In the genomic region with DNA sequence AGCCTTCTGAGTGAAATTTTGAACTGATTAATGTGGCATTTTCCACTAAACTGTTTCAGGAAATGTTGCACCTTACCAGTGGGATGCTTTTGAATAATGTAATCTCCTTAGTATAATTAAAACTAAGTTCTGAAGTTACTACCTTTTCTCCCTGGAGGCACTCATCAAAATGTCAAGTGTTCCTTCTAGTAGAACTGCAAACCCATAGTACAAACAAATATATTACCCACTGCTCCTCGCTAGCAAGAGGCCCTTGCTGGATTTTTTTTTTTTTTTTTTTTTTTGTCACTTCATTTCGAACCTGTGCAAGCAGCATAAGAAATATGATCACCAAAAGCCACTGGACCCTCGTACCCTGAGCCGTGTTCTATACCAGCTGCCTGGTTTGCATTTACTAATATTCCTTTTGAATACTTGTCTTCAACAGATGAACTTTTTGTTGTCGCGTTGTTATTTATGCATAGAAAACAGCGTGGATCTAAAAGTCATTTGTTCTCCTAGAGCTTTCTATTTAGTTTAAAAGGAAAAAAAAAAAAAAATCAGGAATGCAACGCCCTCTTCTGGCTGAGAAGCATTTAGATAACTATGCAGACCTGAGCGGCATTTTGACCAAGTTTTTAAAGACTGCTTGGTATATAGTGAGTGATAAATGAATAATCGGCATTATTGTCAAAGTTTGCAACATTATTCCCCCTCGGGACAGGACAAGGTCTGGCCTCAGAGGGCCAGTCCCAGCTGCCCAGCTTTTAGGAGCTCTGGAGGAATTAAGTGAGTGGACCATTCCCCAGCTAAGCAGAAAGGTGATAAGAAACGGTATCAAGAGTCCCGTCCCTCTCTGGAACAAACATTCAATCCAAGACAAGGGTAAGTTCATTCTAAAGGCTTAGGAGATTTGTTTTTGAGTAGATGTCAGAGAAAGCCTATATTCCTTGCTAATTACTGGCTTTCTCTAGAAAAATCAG, we compare ENCODE assay signal across 9 cellular contexts.
A peak's percentile ranks its signal among the peaks of the same experiment; 100 is the strongest.
DNase-seq lines count a peak whose midpoint lies in the region; ATAC-seq and TF ChIP-seq lines count a peak whose summit lies in the region.
"Had no signal": no experiment of that assay in that cellular context is flagged by ENCODE, and none has a peak within 500 bp of the region (broad histone marks: within the 10 kb centered on the region; RNA-seq: fewer than 3 reads in every experiment).

No MANE protein-coding gene starts in this region.

- no peak overlapping the region for H3K14ac ChIP-seq in IMR-90 (replicated peaks; ENCODE audit: low read depth, low read length)

- H3K18ac ChIP-seq in IMR-90 (ENCODE audit: low read depth, low read length) = no peak overlapping the region

- H3K79me1 ChIP-seq in IMR-90 (ENCODE audit: low read depth in 1 of 2, low read length in 2 of 2) = no peaks in the 10 kb centered on the region

- no peak overlapping the region for H3K27ac ChIP-seq in IMR-90 (ENCODE audit: insufficient read depth, low read length)
- no peak overlapping the region for H3K27ac ChIP-seq in adrenal gland
- no peak overlapping the region for H3K27ac ChIP-seq in liver (ENCODE audit: low read depth in 1 of 2, low read length in 2 of 2)

- H4K8ac ChIP-seq in IMR-90 (ENCODE audit: low read depth in 2 of 2, low read length in 2 of 2) = no peak overlapping the region

- CTCF ChIA-PET in Caco-2 (lab: Charles Lee) (interaction anchor here (0.6 kb wide), 4 partner anchors 45 to 173 kb away, joined by 3 to 4 read pairs (median 3); no protein-coding TSS in a partner anchor), IMR-90 (lab: Yijun Ruan, JAX) (interaction anchor here (0.6 to 1.3 kb wide), 12 partner anchors 9 to 1859 kb away, joined by 3 to 8 read pairs (median 3); no protein-coding TSS in a partner anchor)

- H3K4me2 ChIP-seq in IMR-90 (ENCODE audit: low read depth, low read length) = peak overlapping the region; percentile 83

- H4K91ac ChIP-seq in IMR-90 (ENCODE audit: insufficient read depth, low read depth, low read length) = no peak overlapping the region

- peaks cover 6% of the 10 kb centered on the region for H3K27me3 Mint-ChIP-seq in Caco-2 (ENCODE audit: insufficient read depth, unreplicated experiment)

- no peak overlapping the region for H3K56ac ChIP-seq in IMR-90 (ENCODE audit: extremely low read depth, insufficient read depth, low read length)

- H3K9me3 Mint-ChIP-seq in Caco-2 (ENCODE audit: unreplicated experiment) = no peaks in the 10 kb centered on the region

- H3K36me3 Mint-ChIP-seq in Caco-2 (ENCODE audit: insufficient read depth, unreplicated experiment) = no peaks in the 10 kb centered on the region
- H3K36me3 Mint-ChIP-seq: IgD-negative memory B cell had no signal

- H3K4me3 ChIP-seq in Caco-2 (ENCODE audit: low read depth, low read length) = no peak overlapping the region
- no peak overlapping the region for H3K4me3 ChIP-seq in IMR-90 (ENCODE audit: insufficient read depth, low read depth, low read length)
- H3K4me3 ChIP-seq in adrenal gland = no peak overlapping the region
- no peak overlapping the region for H3K4me3 ChIP-seq in liver (ENCODE audit: low read depth in 1 of 3, low read length in 3 of 3)

- peak; percentile 27; the same call in 1 of the 2 replicates for TF ChIP-seq RAD21 in IMR-90 (IDR thresholded peaks at IDR 0.05; ENCODE audit: low read length)
- TF ChIP-seq RAD21 in liver (IDR thresholded peaks at IDR 0.05) = peak; percentile 40 to 50

- no peak overlapping the region for H2BK5ac ChIP-seq in IMR-90 (ENCODE audit: low read depth, low read length, poor library complexity, severe bottlenecking)

- ATAC-seq in IMR-90 (ENCODE audit: low read depth) (peak; percentile 72), HG03175 (IDR thresholded peaks at IDR 0.05; ENCODE audit: unreplicated experiment) (no peak), GM19328 (IDR thresholded peaks at IDR 0.05; ENCODE audit: unreplicated experiment) (no peak)

- POLR2A ChIA-PET in Caco-2 (lab: Charles Lee) (no interaction called here), IMR-90 (lab: Charles Lee; ENCODE audit: unreplicated experiment) (no interaction called here)

- in situ Hi-C loops in IMR-90 (cut with MboI; ENCODE audit: low sequenced_read_pairs) = loop anchor here (25.0 kb wide), 1 partner anchor 1081 kb away; no protein-coding TSS in a partner anchor

- BruUV-seq in Caco-2 (replicated peaks; lab: Mats Ljungman, UMichigan) (no TSS peak), IMR-90 (replicated peaks; lab: Mats Ljungman, UMichigan) (no TSS peak)

- TF ChIP-seq CTCF in Caco-2 (IDR thresholded peaks at IDR 0.05; ENCODE audit: insufficient read depth in 1 of 2, low read depth in 1 of 2, low read length in 1 of 2, severe bottlenecking in 1 of 2, unreplicated experiment in 1 of 2) (peak; percentile 45 to 50), IMR-90 (conservative IDR thresholded peaks at IDR 0.05; ENCODE audit: low read depth, low read length) (peak; percentile 55), adrenal gland (IDR thresholded peaks at IDR 0.05) (peak in 5 of 6 experiments; percentile 35 to 55 (median 40)), liver (IDR thresholded peaks at IDR 0.05; ENCODE audit: low read depth, low read length, missing input control) (peak; percentile 28)

- no peak overlapping the region for H4K5ac ChIP-seq in IMR-90 (ENCODE audit: low read depth, low read length)

- no peak overlapping the region for H2AK5ac ChIP-seq in IMR-90 (ENCODE audit: low read depth, low read length)

- no peak overlapping the region for H2BK15ac ChIP-seq in IMR-90 (ENCODE audit: low read depth, low read length)

- no peak overlapping the region for H2AFZ ChIP-seq in IMR-90 (replicated peaks; ENCODE audit: low read length, poor library complexity)

- no peak overlapping the region for H2BK20ac ChIP-seq in IMR-90 (ENCODE audit: low read depth, low read length)

- no peaks in the 10 kb centered on the region for H3K9me1 ChIP-seq in IMR-90 (ENCODE audit: insufficient read depth, low read length)

- no peak overlapping the region for H3K27ac Mint-ChIP-seq in Caco-2 (ENCODE audit: unreplicated experiment)
- H3K27ac Mint-ChIP-seq: IgD-negative memory B cell had no signal

- H3K9me3 ChIP-seq in Caco-2 (no peaks in the 10 kb centered on the region), IMR-90 (ENCODE audit: control insufficient read depth, insufficient read depth, low read length) (no peaks in the 10 kb centered on the region), adrenal gland (replicated peaks in 1 of 3) (no peaks in the 10 kb centered on the region), liver (ENCODE audit: control insufficient read depth in 4 of 4, low read length in 3 of 4) (no peaks in the 10 kb centered on the region)

- no peak overlapping the region for H3K4me3 Mint-ChIP-seq in Caco-2 (ENCODE audit: unreplicated experiment)
- H3K4me3 Mint-ChIP-seq: IgD-negative memory B cell had no signal

- H3K4me1 ChIP-seq in Caco-2 (no peaks in the 10 kb centered on the region), IMR-90 (ENCODE audit: control insufficient read depth, insufficient read depth, low read length) (no peaks in the 10 kb centered on the region), adrenal gland (replicated peaks in 1 of 2) (no peaks in the 10 kb centered on the region), liver (ENCODE audit: control insufficient read depth in 4 of 4, insufficient read depth in 4 of 4, low read length in 3 of 4) (no peaks in the 10 kb centered on the region)

- no peak overlapping the region for H3K23ac ChIP-seq in IMR-90 (ENCODE audit: low read depth, low read length)

- TF ChIP-seq POLR2A in IMR-90 (IDR thresholded peaks at IDR 0.05; ENCODE audit: low read depth, low read length) (no peak), adrenal gland (IDR thresholded peaks at IDR 0.05) (no peak)

- DNase-seq in Caco-2 (peak in 1 of 2 experiments; percentile 14), IMR-90 (peak; percentile 40), adrenal gland (no peak), islet precursor cell (no peak)
- DNase-seq in activated naive CD4-positive, alpha-beta T cell (lab: John Stamatoyannopoulos, UW) = no peak

- H3K9ac ChIP-seq in IMR-90 (ENCODE audit: low read depth, low read length) = no peak overlapping the region
- H3K9ac ChIP-seq in liver (ENCODE audit: low read depth in 1 of 2, low read length in 2 of 2) = no peak overlapping the region

- H3K36me3 ChIP-seq in Caco-2 (ENCODE audit: control insufficient read depth, insufficient read depth, low read length) = no peaks in the 10 kb centered on the region
- no peaks in the 10 kb centered on the region for H3K36me3 ChIP-seq in IMR-90 (ENCODE audit: control insufficient read depth, insufficient read depth, low read length)
- H3K36me3 ChIP-seq in adrenal gland (replicated peaks in 1 of 2) = no peaks in the 10 kb centered on the region
- H3K36me3 ChIP-seq in liver (ENCODE audit: control insufficient read depth in 4 of 4, insufficient read depth in 3 of 4, low read depth in 1 of 4, low read length in 3 of 4) = no peaks in the 10 kb centered on the region

- H4K20me1 ChIP-seq in IMR-90 (ENCODE audit: insufficient read depth, low read length) = no peaks in the 10 kb centered on the region

- no peak overlapping the region for H2AK9ac ChIP-seq in IMR-90 (replicated peaks; ENCODE audit: low read depth, low read length, poor library complexity)

- dilution Hi-C loops in IMR-90 (cut with HindIII; ENCODE audit: low sequenced_read_pairs, unreplicated experiment) = no loop called here

- H3K27me3 ChIP-seq in Caco-2 (replicated peaks; ENCODE audit: control insufficient read depth, insufficient read depth, low read length) = no peaks in the 10 kb centered on the region
- no peaks in the 10 kb centered on the region; the same call in none of the 2 replicates for H3K27me3 ChIP-seq in IMR-90 (ENCODE audit: control insufficient read depth, insufficient read depth, low read length)
- peaks cover 5% of the 10 kb centered on the region for H3K27me3 ChIP-seq in adrenal gland
- H3K27me3 ChIP-seq in liver (ENCODE audit: control insufficient read depth in 4 of 4, insufficient read depth in 4 of 4, low read length in 3 of 4) = no peaks in the 10 kb centered on the region

- WGBS in IMR-90 (ENCODE audit: extremely low coverage in 2 of 2, insufficient read length in 1 of 2), 2 experiments = no CpG with 5 or more reads among the region's 13 CpGs
- WGBS in adrenal gland, 4 donors = 20 to 25% (median 21%) methylated on average over 12 to 13 of the region's 13 CpGs
- 24% methylated on average over 13 of the region's 13 CpGs for WGBS in liver

- no peak overlapping the region for H2BK120ac ChIP-seq in IMR-90 (ENCODE audit: low read depth, low read length)

- intact Hi-C loops in Caco-2 (cut with micrococcal nuclease; ENCODE audit: unreplicated experiment) (no loop called here), IMR-90 (cut with micrococcal nuclease) (loop anchor here (2.0 to 10.0 kb wide), 5 partner anchors 326 to 1467 kb away; no protein-coding TSS in a partner anchor), adrenal gland (cut with DNase I) (no loop called here)

- no peaks in the 10 kb centered on the region for H3K4me1 Mint-ChIP-seq in Caco-2 (ENCODE audit: low read depth, unreplicated experiment)
- H3K4me1 Mint-ChIP-seq: IgD-negative memory B cell had no signal

- H3K4ac ChIP-seq in IMR-90 (ENCODE audit: low read depth, low read length) = no peak overlapping the region

TF ChIP-seq in IMR-90, 13 proteins besides CTCF, POLR2A, EP300 and RAD21 (continues in another document):
- TF ChIP-seq SMC3 (IDR thresholded peaks at IDR 0.05; ENCODE audit: low read depth, low read length) = peak; percentile 40

TF ChIP-seq in liver, 16 proteins besides CTCF, POLR2A, EP300 and RAD21 (continues in another document):
- TF ChIP-seq FOXA2 (IDR thresholded peaks at IDR 0.05) = no peak
